Comparison of ENCODE assay signal across 1 cellular context in the genomic region with DNA sequence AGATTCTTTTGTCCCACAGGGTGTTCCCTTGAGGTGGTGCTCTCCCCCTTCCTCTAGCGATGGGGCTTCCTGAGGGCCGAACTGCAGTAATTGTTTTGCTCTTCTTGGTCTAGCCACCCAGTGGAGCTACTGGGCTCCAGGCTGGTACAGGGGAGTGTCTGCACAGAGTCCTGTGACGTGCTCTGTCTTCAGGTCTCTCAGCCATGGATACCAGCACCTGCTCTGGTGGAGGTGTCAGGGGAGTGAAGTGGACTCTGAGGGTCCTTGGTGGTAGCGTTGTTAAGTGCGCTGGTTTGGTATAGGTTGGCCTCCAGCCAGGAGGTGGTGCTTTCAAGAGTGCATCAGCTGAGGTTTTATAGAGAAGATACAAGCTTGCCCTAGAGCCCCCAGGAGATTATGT.
TF ChIP-seq lines count a peak whose summit lies in the region.

No MANE protein-coding gene starts in this region.

TF ChIP-seq in HepG2, 621 proteins besides CTCF, POLR2A, EP300 and RAD21 (continued from another document):
- TF ChIP-seq ZNF597 (CRISPR knock-in tag; IDR thresholded peaks at IDR 0.05) (no peak), TRIM22 (IDR thresholded peaks at IDR 0.05) (no peak), HMG20A (CRISPR knock-in tag; IDR thresholded peaks at IDR 0.05; ENCODE audit: borderline replicate concordance) (no peak)
